Comparison of ENCODE assay signal across 9 cellular contexts in the genomic region with DNA sequence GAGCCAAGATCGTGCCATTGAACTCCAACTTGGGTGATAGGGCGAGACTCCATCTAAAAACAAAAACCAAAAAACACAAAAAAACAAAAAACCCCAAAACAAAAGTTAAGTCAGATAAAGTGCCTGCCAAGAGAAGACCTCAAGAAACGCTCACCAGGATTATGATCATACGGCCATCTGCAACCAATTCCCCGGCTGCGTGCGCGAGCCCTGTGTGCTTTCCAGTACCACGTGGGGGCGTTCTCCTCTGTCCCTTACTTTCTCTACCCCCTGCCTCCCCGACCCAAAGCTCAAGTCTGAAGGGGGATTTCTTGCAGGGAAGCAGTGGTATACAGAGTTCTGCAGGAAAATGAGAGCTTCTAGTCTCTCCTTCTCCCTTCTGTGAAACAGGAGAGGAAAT. TPM values are rescaled to one million over a fixed set of nuclear protein-coding genes. Genes with fewer than 3 reads are reported as not detected.
DNase-seq lines count a peak whose midpoint lies in the region; ATAC-seq, FAIRE-seq and TF ChIP-seq lines count a peak whose summit lies in the region.
"Had no signal": no experiment of that assay in that cellular context is flagged by ENCODE, and none has a peak within 500 bp of the region (broad histone marks: within the 10 kb centered on the region; RNA-seq: fewer than 3 reads in every experiment).

No MANE protein-coding gene starts in this region.

- no peaks in the 10 kb centered on the region for H3K9me3 Mint-ChIP-seq in activated CD4-positive, alpha-beta T cell treated with anti-CD3 and anti-CD28 coated beads for 36 hours (ENCODE audit: low read depth)

- peaks cover 35% of the 10 kb centered on the region for H3K27me3 ChIP-seq in neural cell (ENCODE audit: insufficient read depth, low read depth, low read length)

- no peak overlapping the region for H3K9ac ChIP-seq in neural cell (ENCODE audit: low read length)

- H3K9me3 ChIP-seq in neural cell (ENCODE audit: low read length), result no peaks in the 10 kb centered on the region

- H3K27me3 Mint-ChIP-seq in activated CD4-positive, alpha-beta T cell treated with anti-CD3 and anti-CD28 coated beads for 36 hours, result peaks cover 24% of the 10 kb centered on the region

- TF ChIP-seq EP300 in neural cell (conservative IDR thresholded peaks at IDR 0.05; ENCODE audit: poor library complexity, severe bottlenecking), result no peak

- peak; percentile 42 for TF ChIP-seq CTCF in neural cell (IDR thresholded peaks at IDR 0.05; ENCODE audit: poor library complexity, severe bottlenecking)

- H3K4me3 ChIP-seq in neural cell (ENCODE audit: low read length), result no peak overlapping the region

- H3K36me3 Mint-ChIP-seq in activated CD4-positive, alpha-beta T cell treated with anti-CD3 and anti-CD28 coated beads for 36 hours (ENCODE audit: low read depth), result no peaks in the 10 kb centered on the region

- no peak overlapping the region for H3K4me2 ChIP-seq in neural cell (ENCODE audit: low read length)

- no peaks in the 10 kb centered on the region for H3K9me2 ChIP-seq in neural cell (ENCODE audit: insufficient read depth, low read length)

- DNase-seq in activated CD4-positive, alpha-beta T cell treated with anti-CD3 and anti-CD28 coated beads for 36 hours, result peak; percentile 64
- no peak for DNase-seq in activated CD4-positive, alpha-beta T cell treated with anti-CD3 and anti-CD28 coated beads, Interleukin-2, amount 50 U/mL, for 4 hours
- DNase-seq in M059J (ENCODE audit: low read depth), result peak; percentile 23
- DNase-seq in astrocyte of the hippocampus (ENCODE audit: low read depth, low spot score), result peak; percentile 51
- no peak for DNase-seq in NCI-H774 (lab: John Stamatoyannopoulos, UW)
- no peak for DNase-seq in urothelium cell line (ENCODE audit: low spot score)

- H3F3A ChIP-seq in neural cell (ENCODE audit: insufficient read depth, low read length, poor library complexity, severe bottlenecking), result no peaks in the 10 kb centered on the region

- no peak overlapping the region for H3K27ac ChIP-seq in neural cell (ENCODE audit: low read length)

- no peak overlapping the region for H3K27ac Mint-ChIP-seq in activated CD4-positive, alpha-beta T cell treated with anti-CD3 and anti-CD28 coated beads for 36 hours

- no peak for FAIRE-seq in urothelium cell line (lab: Jason Lieb, UNC)
- FAIRE-seq: G401.6 had no signal

- no peak overlapping the region for H2AFZ ChIP-seq in neural cell (ENCODE audit: low read depth, low read length)

- peak; percentile 80 for ATAC-seq in activated CD4-positive, alpha-beta T cell treated with anti-CD3 and anti-CD28 coated beads for 36 hours
- no peak for ATAC-seq in GM21825 (IDR thresholded peaks at IDR 0.05; ENCODE audit: unreplicated experiment)

- H3K36me3 ChIP-seq in neural cell (ENCODE audit: insufficient read depth, low read length), result no peaks in the 10 kb centered on the region

- POLR2A ChIA-PET in activated CD4-positive, alpha-beta T cell treated with anti-CD3 and anti-CD28 coated beads for 36 hours (lab: Charles Lee), result no interaction called here

- H3K79me2 ChIP-seq in neural cell (replicated peaks; ENCODE audit: insufficient read depth, low read length), result no peaks in the 10 kb centered on the region

- CTCF ChIA-PET in activated CD4-positive, alpha-beta T cell treated with anti-CD3 and anti-CD28 coated beads for 36 hours (lab: Charles Lee), result interaction anchor here (1.0 to 2.1 kb wide), 6 partner anchors 375 to 493 kb away, joined by 3 to 7 read pairs (median 4); no protein-coding TSS in a partner anchor

- H4K20me1 ChIP-seq in neural cell (ENCODE audit: insufficient read depth), result no peaks in the 10 kb centered on the region

- peaks cover 7% of the 10 kb centered on the region for H3K4me1 Mint-ChIP-seq in activated CD4-positive, alpha-beta T cell treated with anti-CD3 and anti-CD28 coated beads for 36 hours

- H3K4me3 Mint-ChIP-seq in activated CD4-positive, alpha-beta T cell treated with anti-CD3 and anti-CD28 coated beads for 36 hours, result no peak overlapping the region

- intact Hi-C loops in activated CD4-positive, alpha-beta T cell treated with anti-CD3 and anti-CD28 coated beads for 36 hours (cut with DNase I, micrococcal nuclease), result no loop called here

- peak; percentile 44 for TF ChIP-seq RAD21 in neural cell (conservative IDR thresholded peaks at IDR 0.05)

TF ChIP-seq in neural cell, 6 proteins besides CTCF, POLR2A, EP300 and RAD21:
- TF ChIP-seq, protein P1, sequence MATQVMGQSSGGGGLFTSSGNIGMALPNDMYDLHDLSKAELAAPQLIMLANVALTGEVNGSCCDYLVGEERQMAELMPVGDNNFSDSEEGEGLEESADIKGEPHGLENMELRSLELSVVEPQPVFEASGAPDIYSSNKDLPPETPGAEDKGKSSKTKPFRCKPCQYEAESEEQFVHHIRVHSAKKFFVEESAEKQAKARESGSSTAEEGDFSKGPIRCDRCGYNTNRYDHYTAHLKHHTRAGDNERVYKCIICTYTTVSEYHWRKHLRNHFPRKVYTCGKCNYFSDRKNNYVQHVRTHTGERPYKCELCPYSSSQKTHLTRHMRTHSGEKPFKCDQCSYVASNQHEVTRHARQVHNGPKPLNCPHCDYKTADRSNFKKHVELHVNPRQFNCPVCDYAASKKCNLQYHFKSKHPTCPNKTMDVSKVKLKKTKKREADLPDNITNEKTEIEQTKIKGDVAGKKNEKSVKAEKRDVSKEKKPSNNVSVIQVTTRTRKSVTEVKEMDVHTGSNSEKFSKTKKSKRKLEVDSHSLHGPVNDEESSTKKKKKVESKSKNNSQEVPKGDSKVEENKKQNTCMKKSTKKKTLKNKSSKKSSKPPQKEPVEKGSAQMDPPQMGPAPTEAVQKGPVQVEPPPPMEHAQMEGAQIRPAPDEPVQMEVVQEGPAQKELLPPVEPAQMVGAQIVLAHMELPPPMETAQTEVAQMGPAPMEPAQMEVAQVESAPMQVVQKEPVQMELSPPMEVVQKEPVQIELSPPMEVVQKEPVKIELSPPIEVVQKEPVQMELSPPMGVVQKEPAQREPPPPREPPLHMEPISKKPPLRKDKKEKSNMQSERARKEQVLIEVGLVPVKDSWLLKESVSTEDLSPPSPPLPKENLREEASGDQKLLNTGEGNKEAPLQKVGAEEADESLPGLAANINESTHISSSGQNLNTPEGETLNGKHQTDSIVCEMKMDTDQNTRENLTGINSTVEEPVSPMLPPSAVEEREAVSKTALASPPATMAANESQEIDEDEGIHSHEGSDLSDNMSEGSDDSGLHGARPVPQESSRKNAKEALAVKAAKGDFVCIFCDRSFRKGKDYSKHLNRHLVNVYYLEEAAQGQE (IDR thresholded peaks at IDR 0.05; ENCODE audit: borderline replicate concordance), result no peak
- TF ChIP-seq MXI1 (conservative IDR thresholded peaks at IDR 0.05; ENCODE audit: poor library complexity, severe bottlenecking) (no peak), TAF1 (IDR thresholded peaks at IDR 0.05; ENCODE audit: low read depth) (no peak), SMC3 (conservative IDR thresholded peaks at IDR 0.05; ENCODE audit: poor library complexity) (peak; percentile 58), POLR2AphosphoS5 (IDR thresholded peaks at IDR 0.05) (no peak), EZH2 (IDR thresholded peaks at IDR 0.05; ENCODE audit: borderline replicate concordance, insufficient read depth, low read length, poor library complexity, severe bottlenecking) (no peak)

RNA-seq across cellular contexts. Expression of a gene that starts 10.5 kb away (rescaled TPM):
- total RNA-seq in activated CD4-positive, alpha-beta T cell treated with anti-CD3 and anti-CD28 coated beads for 36 hours, result 10 to 100 TPM; 42.8 to 68.8 TPM
- total RNA-seq in M059J (2014; rRNA removed; shearing (Covaris generic)), result 60.0 and 77.0 TPM in 2 replicates
- polyA plus RNA-seq in neural cell, result 154 and 164 TPM in 2 replicates
- 51.9 and 59.6 TPM in 2 replicates for polyA minus RNA-seq in neural cell

RNA-seq across cellular contexts. Expression of a gene that starts 22.7 kb away (rescaled TPM):
- 100 to 1,000 TPM; 580 to 680 TPM for total RNA-seq in activated CD4-positive, alpha-beta T cell treated with anti-CD3 and anti-CD28 coated beads for 36 hours
- 144 and 168 TPM in 2 replicates for total RNA-seq in M059J (2014; rRNA removed; shearing (Covaris generic))
- polyA plus RNA-seq in neural cell, result 394 and 399 TPM in 2 replicates
- 103 and 121 TPM in 2 replicates for polyA minus RNA-seq in neural cell

RNA-seq across cellular contexts. Expression of a gene that starts 27.5 kb away (rescaled TPM):
- total RNA-seq in activated CD4-positive, alpha-beta T cell treated with anti-CD3 and anti-CD28 coated beads for 36 hours, result under 1 TPM; 0.37 to 0.39 TPM
- total RNA-seq in M059J (2014; rRNA removed; shearing (Covaris generic)), result 0.02 TPM in 2 replicates
- polyA plus RNA-seq in neural cell, result 1.9 and 2.6 TPM in 2 replicates
- 2.8 and 3.2 TPM in 2 replicates for polyA minus RNA-seq in neural cell

RNA-seq across cellular contexts. Expression of a gene that starts 41.0 kb away (rescaled TPM):
- 10 to 100 TPM; 43.2 to 44.9 TPM for total RNA-seq in activated CD4-positive, alpha-beta T cell treated with anti-CD3 and anti-CD28 coated beads for 36 hours
- total RNA-seq in M059J (2014; rRNA removed; shearing (Covaris generic)), result 11.9 and 17.8 TPM in 2 replicates
- 15.3 and 19.8 TPM in 2 replicates for polyA plus RNA-seq in neural cell
- 32.1 and 36.5 TPM in 2 replicates for polyA minus RNA-seq in neural cell

Comparison
In these comparisons a context has a peak if more than half of its experiments do, and no peak if none do; other contexts are left out.
1. DNase-seq: peak in activated CD4-positive, alpha-beta T cell treated with anti-CD3 and anti-CD28 coated beads for 36 hours (single experiment), M059J (single experiment) and astrocyte of the hippocampus (single experiment); none in activated CD4-positive, alpha-beta T cell treated with anti-CD3 and anti-CD28 coated beads, Interleukin-2, amount 50 U/mL, for 4 hours (0 of 2), NCI-H774 (single experiment) and urothelium cell line (single experiment).